In genomic region chr7:43456200-43456599, GRCh38 we compare ENCODE assay signal across 1 cellular context.
TF ChIP-seq lines count a peak whose summit lies in the region.

No MANE protein-coding gene starts in this region.

TF ChIP-seq in H1, 55 proteins besides CTCF, POLR2A, EP300 and RAD21:
- TF ChIP-seq CREB1 (IDR thresholded peaks at IDR 0.05) (no peak), GABPA (IDR thresholded peaks at IDR 0.05; ENCODE audit: borderline replicate concordance, insufficient read depth, low read length) (no peak), TCF12 (IDR thresholded peaks at IDR 0.05; ENCODE audit: low read depth, low read length) (no peak), SUZ12 (IDR thresholded peaks at IDR 0.05; ENCODE audit: low read length) (no peak), POLR2AphosphoS5 (IDR thresholded peaks at IDR 0.05; ENCODE audit: low read depth, low read length) (no peak), TAF1 (IDR thresholded peaks at IDR 0.05; ENCODE audit: low read depth, low read length) (no peak), SP2 (IDR thresholded peaks at IDR 0.05; ENCODE audit: low read length) (no peak), YY1 (IDR thresholded peaks at IDR 0.05; ENCODE audit: low read depth, low read length) (no peak), EZH2 (IDR thresholded peaks at IDR 0.05; ENCODE audit: low read depth, low read length, severe bottlenecking) (no peak), RNF2 (IDR thresholded peaks at IDR 0.05; ENCODE audit: borderline replicate concordance, low read depth, low read length, missing control alignments, poor library complexity, severe bottlenecking) (no peak), ATF3 (IDR thresholded peaks at IDR 0.05; ENCODE audit: insufficient read depth, low read depth, low read length) (no peak), KDM5A (IDR thresholded peaks at IDR 0.05; ENCODE audit: low read length) (no peak), CHD7 (IDR thresholded peaks at IDR 0.05; ENCODE audit: insufficient replicate concordance, low read length) (no peak), BRCA1 (IDR thresholded peaks at IDR 0.05; ENCODE audit: low read depth, low read length) (no peak), MAFK (IDR thresholded peaks at IDR 0.05; ENCODE audit: low read depth, low read length) (no peak), HDAC6 (IDR thresholded peaks at IDR 0.05; ENCODE audit: low read depth, low read length) (no peak), POU5F1 (IDR thresholded peaks at IDR 0.05; ENCODE audit: low read depth, low read length) (no peak), TAF7 (optimal IDR thresholded peaks at IDR 0.05; ENCODE audit: borderline replicate concordance, low read depth, low read length) (no peak), CBX8 (IDR thresholded peaks at IDR 0.05; ENCODE audit: borderline replicate concordance, low read depth, low read length) (no peak), NANOG (IDR thresholded peaks at IDR 0.05; ENCODE audit: insufficient read depth, low read depth, low read length, poor library complexity, severe bottlenecking) (no peak)
